1 cellular context compared by ENCODE assay signal in genomic region chr1:154937051-154937987, GRCh38.
TF ChIP-seq lines count a peak whose summit lies in the region.

No MANE protein-coding gene starts in this region.

TF ChIP-seq in HepG2, 621 proteins besides CTCF, POLR2A, EP300 and RAD21 (continued from another document and continues in another):
- TF ChIP-seq ZNF614 (CRISPR knock-in tag; IDR thresholded peaks at IDR 0.05; ENCODE audit: borderline replicate concordance): no peak
- TF ChIP-seq MAX (IDR thresholded peaks at IDR 0.05): no peak
- TF ChIP-seq ZBTB10 (CRISPR knock-in tag; IDR thresholded peaks at IDR 0.05; ENCODE audit: borderline replicate concordance): 0 out of 2 replicates have a peak, but pooled peaks have one; percentile 10
- TF ChIP-seq KAT8 (CRISPR knock-in tag; IDR thresholded peaks at IDR 0.05): no peak
- no peak for TF ChIP-seq PTBP1 (IDR thresholded peaks at IDR 0.05; ENCODE audit: low read depth, low read length, poor library complexity, severe bottlenecking)
- peak; percentile 92 for TF ChIP-seq ATF7 (IDR thresholded peaks at IDR 0.05)
- no peak for TF ChIP-seq ATF7 (CRISPR knock-in tag; IDR thresholded peaks at IDR 0.05)
- no peak for TF ChIP-seq ZNF547 (CRISPR knock-in tag; IDR thresholded peaks at IDR 0.05)
- no peak for TF ChIP-seq MED13 (CRISPR knock-in tag; IDR thresholded peaks at IDR 0.05)
- TF ChIP-seq ZNF788 (CRISPR knock-in tag; IDR thresholded peaks at IDR 0.05; ENCODE audit: borderline replicate concordance): no peak
- no peak for TF ChIP-seq BRD4 (CRISPR knock-in tag; IDR thresholded peaks at IDR 0.05)
- no peak for TF ChIP-seq POGK (CRISPR knock-in tag; conservative IDR thresholded peaks at IDR 0.05)
- no peak for TF ChIP-seq ZNF33B (CRISPR knock-in tag; IDR thresholded peaks at IDR 0.05)
- TF ChIP-seq ZNF703 (CRISPR knock-in tag; IDR thresholded peaks at IDR 0.05; ENCODE audit: borderline replicate concordance): no peak; the same call in 1 of the 2 replicates
- no peak; the same call in 1 of the 2 replicates for TF ChIP-seq ZFP91 (CRISPR knock-in tag; IDR thresholded peaks at IDR 0.05; ENCODE audit: borderline replicate concordance)
- TF ChIP-seq SOX5 (CRISPR knock-in tag; IDR thresholded peaks at IDR 0.05; ENCODE audit: borderline replicate concordance): no peak
- TF ChIP-seq HNF1A (IDR thresholded peaks at IDR 0.05; ENCODE audit: low read depth): no peak; the same call in 1 of the 2 replicates
- no peak for TF ChIP-seq HNF1A (CRISPR knock-in tag; IDR thresholded peaks at IDR 0.05; ENCODE audit: borderline replicate concordance)
- no peak for TF ChIP-seq ZNF556 (CRISPR knock-in tag; IDR thresholded peaks at IDR 0.05; ENCODE audit: borderline replicate concordance)
- TF ChIP-seq JDP2 (CRISPR knock-in tag; IDR thresholded peaks at IDR 0.05; ENCODE audit: borderline replicate concordance): no peak
- TF ChIP-seq CSRNP2 (CRISPR knock-in tag; conservative IDR thresholded peaks at IDR 0.05; ENCODE audit: low read depth): no peak
- TF ChIP-seq ZBTB8A (CRISPR knock-in tag; IDR thresholded peaks at IDR 0.05; ENCODE audit: borderline replicate concordance, low read depth): no peak
- TF ChIP-seq GLI4 (CRISPR knock-in tag; IDR thresholded peaks at IDR 0.05; ENCODE audit: borderline replicate concordance): no peak
- TF ChIP-seq HMGXB4 (CRISPR knock-in tag; IDR thresholded peaks at IDR 0.05; ENCODE audit: borderline replicate concordance in 1 of 2, low read depth in 1 of 2): peak in 1 of 2 experiments; percentile 0; a peak in 1 of 4 replicates
- TF ChIP-seq NCOA1 (CRISPR knock-in tag; IDR thresholded peaks at IDR 0.05): 0 out of 2 replicates have a peak, but pooled peaks have one; percentile 1
- peak; percentile 81 for TF ChIP-seq ZHX2 (IDR thresholded peaks at IDR 0.05; ENCODE audit: low read depth)
- TF ChIP-seq ZHX2 (CRISPR knock-in tag; IDR thresholded peaks at IDR 0.05; ENCODE audit: borderline replicate concordance): no peak
- TF ChIP-seq SP4 (CRISPR knock-in tag; IDR thresholded peaks at IDR 0.05): no peak; the same call in none of the 2 replicates
- TF ChIP-seq SMARCE1 (IDR thresholded peaks at IDR 0.05; ENCODE audit: borderline replicate concordance): no peak
- TF ChIP-seq ZNF484 (CRISPR knock-in tag; IDR thresholded peaks at IDR 0.05; ENCODE audit: borderline replicate concordance, low read depth): no peak
- TF ChIP-seq PITX1 (CRISPR knock-in tag; IDR thresholded peaks at IDR 0.05): no peak
- TF ChIP-seq TGIF2 (CRISPR knock-in tag; IDR thresholded peaks at IDR 0.05): peak; percentile 59; the same call in 1 of the 2 replicates
- no peak for TF ChIP-seq TEAD3 (CRISPR knock-in tag; optimal IDR thresholded peaks at IDR 0.05; ENCODE audit: borderline replicate concordance)
- no peak for TF ChIP-seq REPIN1 (CRISPR knock-in tag; IDR thresholded peaks at IDR 0.05; ENCODE audit: borderline replicate concordance, low read depth)
- no peak for TF ChIP-seq ZNF674 (CRISPR knock-in tag; IDR thresholded peaks at IDR 0.05; ENCODE audit: low read depth)
- no peak for TF ChIP-seq ZNF530 (CRISPR knock-in tag; IDR thresholded peaks at IDR 0.05; ENCODE audit: low read depth)
- TF ChIP-seq ZNF883 (CRISPR knock-in tag; IDR thresholded peaks at IDR 0.05; ENCODE audit: not compliant biosample characterization): no peak
- peak; percentile 49; the same call in 1 of the 2 replicates for TF ChIP-seq ZNF44 (CRISPR knock-in tag; IDR thresholded peaks at IDR 0.05)
